In the genomic region with DNA sequence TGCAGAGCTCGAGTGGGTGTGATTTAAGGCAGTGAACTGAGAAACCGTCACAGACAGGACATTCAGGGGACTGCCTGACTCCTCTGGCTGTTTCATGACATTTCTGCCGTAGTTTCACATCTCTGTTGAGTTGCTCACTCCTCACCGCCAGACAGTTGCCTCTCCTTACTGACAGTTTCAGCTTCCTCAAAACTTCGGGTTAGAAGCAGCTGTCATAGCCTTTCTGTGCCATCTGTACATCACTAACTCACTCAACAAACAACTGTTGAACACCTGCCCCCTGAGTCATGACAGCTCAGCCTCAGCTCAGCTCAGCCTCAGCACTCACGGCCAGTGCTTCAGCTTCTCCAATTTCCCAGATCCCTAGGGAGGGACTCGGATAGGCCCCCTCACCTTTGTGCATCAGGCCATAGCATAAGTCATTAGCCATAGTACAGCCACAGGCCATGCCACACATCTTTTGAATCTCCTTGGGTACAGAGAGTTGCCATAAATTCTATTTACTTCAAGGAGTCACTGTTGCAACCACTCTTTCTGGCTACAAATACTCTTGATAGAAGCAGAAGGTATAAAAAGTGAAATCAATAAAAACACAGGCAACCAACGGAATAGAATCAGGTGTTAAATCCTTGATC, we compare ENCODE assay signal across 8 cellular contexts. TPM values are rescaled to one million over a fixed set of nuclear protein-coding genes. Genes with fewer than 3 reads are reported as not detected.
DNase-seq lines count a peak whose midpoint lies in the region; ATAC-seq and TF ChIP-seq lines count a peak whose summit lies in the region.

No MANE protein-coding gene starts in this region.

- H3K4me1 Mint-ChIP-seq in naive thymus-derived CD4-positive, alpha-beta T cell = peaks cover 0 to 17% (median 2%) of the 10 kb centered on the region in 7 donors

- peak overlapping the region in 1 of 9 donors; percentile 87 for H3K27ac Mint-ChIP-seq in naive thymus-derived CD4-positive, alpha-beta T cell

- peaks cover 0 to 9% (median 0%) of the 10 kb centered on the region in 11 donors for H3K9me3 Mint-ChIP-seq in naive thymus-derived CD4-positive, alpha-beta T cell

- no peaks in the 10 kb centered on the region for H3K36me3 ChIP-seq in left ventricle myocardium inferior
- H3K36me3 ChIP-seq in naive thymus-derived CD4-positive, alpha-beta T cell (ENCODE audit: control insufficient read depth in 2 of 3, insufficient read depth in 3 of 3, low read length in 3 of 3) = no peaks in the 10 kb centered on the region

- DNase-seq in Right ventricle myocardium superior = no peak
- DNase-seq in left ventricle myocardium inferior = no peak
- peak; percentile 95 for DNase-seq in SIG-M5 (lab: John Stamatoyannopoulos, UW)
- peak in 1 of 9 donors; percentile 38 for DNase-seq in naive thymus-derived CD4-positive, alpha-beta T cell
- DNase-seq in middle frontal gyrus (ENCODE audit: extremely low spot score, low spot score) = no peak
- no peak for DNase-seq in NCI-H1694 treated with DMSO at 0.1 percent for 48 hours (lab: John Stamatoyannopoulos, UW)
- no peak for DNase-seq in GDM1 (lab: John Stamatoyannopoulos, UW)

- intact Hi-C loops in Right ventricle myocardium superior (cut with DNase I) = no loop called here
- intact Hi-C loops in left ventricle myocardium inferior (cut with micrococcal nuclease) = no loop called here
- intact Hi-C loops in naive thymus-derived CD4-positive, alpha-beta T cell (cut with micrococcal nuclease) = no loop called here

- H3K27ac ChIP-seq in left ventricle myocardium inferior (replicated peaks) = no peak overlapping the region
- no peak overlapping the region for H3K27ac ChIP-seq in naive thymus-derived CD4-positive, alpha-beta T cell (ENCODE audit: low read depth, low read length)

- peaks cover 0 to 14% (median 7%) of the 10 kb centered on the region in 5 donors for H3K27me3 Mint-ChIP-seq in naive thymus-derived CD4-positive, alpha-beta T cell

- H3K36me3 Mint-ChIP-seq in naive thymus-derived CD4-positive, alpha-beta T cell = peaks cover 0 to 6% (median 0%) of the 10 kb centered on the region in 5 donors

- no peaks in the 10 kb centered on the region for H3K4me1 ChIP-seq in left ventricle myocardium inferior
- H3K4me1 ChIP-seq in naive thymus-derived CD4-positive, alpha-beta T cell (ENCODE audit: control insufficient read depth in 2 of 2, insufficient read depth in 2 of 2, low read length in 2 of 2) = peaks cover 0 to 6% of the 10 kb centered on the region in 2 donors

- peak overlapping the region in 3 of 10 donors; percentile 15 to 83 (median 46) for H3K4me3 Mint-ChIP-seq in naive thymus-derived CD4-positive, alpha-beta T cell

- no peaks in the 10 kb centered on the region for H3K27me3 ChIP-seq in left ventricle myocardium inferior (ENCODE audit: low read depth)
- no peaks in the 10 kb centered on the region for H3K27me3 ChIP-seq in naive thymus-derived CD4-positive, alpha-beta T cell (ENCODE audit: control insufficient read depth in 2 of 2, insufficient read depth in 2 of 2, low read length in 2 of 2)

- POLR2A ChIA-PET in naive thymus-derived CD4-positive, alpha-beta T cell (lab: Charles Lee) = no interaction called here

- no peak for TF ChIP-seq CTCF in left ventricle myocardium inferior (IDR thresholded peaks at IDR 0.05; ENCODE audit: borderline replicate concordance)

- no peak overlapping the region for H3K4me3 ChIP-seq in left ventricle myocardium inferior
- no peak overlapping the region for H3K4me3 ChIP-seq in naive thymus-derived CD4-positive, alpha-beta T cell (ENCODE audit: low read length)

- CTCF ChIA-PET in naive thymus-derived CD4-positive, alpha-beta T cell (lab: Charles Lee) = no interaction called here

- ATAC-seq in Right ventricle myocardium superior (ENCODE audit: poor library complexity) = peak; percentile 46
- peak; percentile 93 for ATAC-seq in HG03045 (IDR thresholded peaks at IDR 0.05; ENCODE audit: unreplicated experiment)
- ATAC-seq in naive thymus-derived CD4-positive, alpha-beta T cell = peak; percentile 86

- peaks cover 5% of the 10 kb centered on the region for H3K9me3 ChIP-seq in left ventricle myocardium inferior (replicated peaks)
- H3K9me3 ChIP-seq in naive thymus-derived CD4-positive, alpha-beta T cell (ENCODE audit: control insufficient read depth in 2 of 3, low read length in 3 of 3) = no peaks in the 10 kb centered on the region

RNA-seq across cellular contexts. Expression of gene SLC15A4, which starts 6.2 kb away (rescaled TPM):
- total RNA-seq in Right ventricle myocardium superior = 14.2 TPM
- total RNA-seq in left ventricle myocardium inferior = 15.4 TPM
- total RNA-seq in naive thymus-derived CD4-positive, alpha-beta T cell = 10 to 100 TPM in 4 of 5 experiments, 1 to 10 TPM in 1; 9.5 to 44.5 (median 17.6) TPM
- 1 to 10 TPM; 1.9 to 3.7 TPM for polyA plus RNA-seq in naive thymus-derived CD4-positive, alpha-beta T cell

RNA-seq across cellular contexts. Expression of gene GLT1D1, which starts 23.3 kb away (rescaled TPM):
- total RNA-seq in Right ventricle myocardium superior (0.30 TPM), left ventricle myocardium inferior (11.8 TPM)
- total RNA-seq in naive thymus-derived CD4-positive, alpha-beta T cell = 10 to 100 TPM in 1 of 5 experiments, 1 to 10 TPM in 1, under 1 TPM in 2, not detected in 1; 0.11 to 16.9 (median 1.1) TPM
- not detected for polyA plus RNA-seq in naive thymus-derived CD4-positive, alpha-beta T cell
